ENCODE assay signal across 8 cellular contexts in the genomic region with DNA sequence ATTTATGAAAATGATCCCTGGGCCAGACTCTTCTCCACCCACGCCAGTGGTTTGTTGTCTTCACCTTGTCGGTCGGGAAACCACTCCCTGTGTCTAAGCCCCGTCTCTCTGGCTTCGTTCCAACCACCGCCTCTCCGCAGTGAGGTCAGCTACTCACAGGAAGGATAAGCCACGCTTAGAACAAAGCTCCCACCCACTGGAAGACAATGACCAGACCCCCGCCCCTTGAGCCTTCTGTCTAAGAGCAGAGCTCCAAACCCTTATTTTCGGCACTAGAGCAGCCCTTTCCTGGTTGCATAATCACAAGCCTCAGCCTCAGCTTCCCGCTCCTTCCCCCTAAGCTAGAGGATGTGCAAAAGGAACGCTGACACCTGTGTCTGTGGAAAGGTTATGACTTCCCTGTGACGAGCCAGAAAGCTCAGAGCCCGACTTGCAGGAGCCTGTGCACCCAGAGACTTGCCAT.
DNase-seq lines count a peak whose midpoint lies in the region; ATAC-seq and TF ChIP-seq lines count a peak whose summit lies in the region.

No MANE protein-coding gene starts in this region.

- no peaks in the 10 kb centered on the region for H3K36me3 Mint-ChIP-seq in activated naive CD8-positive, alpha-beta T cell
- no peaks in the 10 kb centered on the region for H3K36me3 Mint-ChIP-seq in progenitor cell of endocrine pancreas (ENCODE audit: insufficient read depth)

- peak; percentile 76 for DNase-seq in RPMI8226
- DNase-seq in kidney glomerular epithelial cell (lab: John Stamatoyannopoulos, UW), result peak; percentile 5
- DNase-seq in stimulated activated CD8-positive, alpha-beta memory T cell treated with anti-CD3 and anti-CD28 coated beads, Interleukin-12 subunit alpha, Interleukin-12 subunit beta, amount 100 ng/mL, for 24 hours (ENCODE audit: extremely low read depth), result peak; percentile 16
- DNase-seq in G401 (ENCODE audit: low spot score), result no peak
- DNase-seq in progenitor cell of endocrine pancreas (ENCODE audit: low spot score, unreplicated experiment), result no peak

- peak; percentile 44 for ATAC-seq in GM18907 (IDR thresholded peaks at IDR 0.05; ENCODE audit: unreplicated experiment)
- no peak for ATAC-seq in HG03095 (IDR thresholded peaks at IDR 0.05; ENCODE audit: unreplicated experiment)

- in situ Hi-C loops in G401 (cut with HindIII; ENCODE audit: low sequenced_read_pairs), result no loop called here

- peaks cover 48% of the 10 kb centered on the region for H3K4me1 Mint-ChIP-seq in activated naive CD8-positive, alpha-beta T cell (ENCODE audit: low read depth)
- H3K4me1 Mint-ChIP-seq in progenitor cell of endocrine pancreas (ENCODE audit: low read depth), result peaks cover 9% of the 10 kb centered on the region

- no peaks in the 10 kb centered on the region for H3K27me3 Mint-ChIP-seq in activated naive CD8-positive, alpha-beta T cell
- H3K27me3 Mint-ChIP-seq in progenitor cell of endocrine pancreas, result peaks cover 11% of the 10 kb centered on the region

- H3K27ac Mint-ChIP-seq in activated naive CD8-positive, alpha-beta T cell, result peak overlapping the region; percentile 6
- no peak overlapping the region for H3K27ac Mint-ChIP-seq in progenitor cell of endocrine pancreas

- H3K9me3 Mint-ChIP-seq in activated naive CD8-positive, alpha-beta T cell (ENCODE audit: low read depth), result no peaks in the 10 kb centered on the region
- H3K9me3 Mint-ChIP-seq in progenitor cell of endocrine pancreas (ENCODE audit: low read depth), result no peaks in the 10 kb centered on the region

- H3K4me3 Mint-ChIP-seq in activated naive CD8-positive, alpha-beta T cell, result peak overlapping the region; percentile 81
- H3K4me3 Mint-ChIP-seq in progenitor cell of endocrine pancreas (ENCODE audit: low read depth), result no peak overlapping the region

- TF ChIP-seq CTCF in progenitor cell of endocrine pancreas (IDR thresholded peaks at IDR 0.05; ENCODE audit: unreplicated experiment), result no peak

Comparison
In these comparisons a context has a peak if more than half of its experiments do, and no peak if none do; other contexts are left out.
1. DNase-seq: peak in RPMI8226 (single experiment), kidney glomerular epithelial cell (single experiment) and stimulated activated CD8-positive, alpha-beta memory T cell treated with anti-CD3 and anti-CD28 coated beads, Interleukin-12 subunit alpha, Interleukin-12 subunit beta, amount 100 ng/mL, for 24 hours (single experiment); none in G401 (single experiment) and progenitor cell of endocrine pancreas (single experiment).